In the genomic region with DNA sequence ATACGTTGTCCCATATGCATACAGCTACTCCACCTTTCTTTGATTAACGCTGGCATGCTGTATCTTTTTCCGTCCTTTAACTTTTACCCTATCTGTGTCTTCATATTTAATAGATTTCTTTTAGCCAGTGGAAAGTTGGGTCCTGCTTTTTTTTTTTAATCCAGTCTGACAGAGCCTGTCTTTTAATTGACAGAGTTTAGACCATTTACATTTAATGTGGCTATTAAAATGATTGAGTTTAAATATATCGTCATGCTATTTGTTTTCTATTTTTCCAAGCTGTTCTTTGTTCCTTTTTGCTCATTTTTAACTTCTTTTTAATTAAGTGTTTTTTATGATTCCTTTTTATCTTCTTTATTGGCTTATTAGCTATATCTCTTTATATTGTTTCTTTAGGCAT, we compare ENCODE assay signal across 29 cellular contexts.
"Had no signal": no experiment of that assay in that cellular context is flagged by ENCODE, and none has a peak within 500 bp of the region (broad histone marks: within the 10 kb centered on the region; RNA-seq: fewer than 3 reads in every experiment).

No MANE protein-coding gene starts in this region.

- H3K27me3 Mint-ChIP-seq: progenitor cell of endocrine pancreas had no signal

- H3K9me3 ChIP-seq: ovary, right lobe of liver, sigmoid colon, stomach, thoracic aorta, thyroid gland, upper lobe of left lung, vagina had no signal

- H3K4me2 ChIP-seq: neural progenitor cell had no signal

- H3K4me3 ChIP-seq: neural progenitor cell, ovary, psoas muscle, right lobe of liver, sigmoid colon, stomach, thoracic aorta, thyroid gland, tibial nerve, upper lobe of left lung, vagina had no signal

- H3K36me3 ChIP-seq: neural progenitor cell, ovary, right lobe of liver, sigmoid colon, stomach, thoracic aorta, thyroid gland, tibial nerve, upper lobe of left lung, vagina had no signal

- H3K4me3 Mint-ChIP-seq: naive thymus-derived CD4-positive, alpha-beta T cell; natural killer cell; nephron; neural progenitor cell; stimulated activated memory B cell treated with anti-CD40 and anti-IgM and Interleukin-4, amounts not matched to agents 10 μg/mL and 1 μg/mL and 100 μg/mL, for 72 hours; stimulated activated naive CD8-positive, alpha-beta T cell treated with anti-CD3 and anti-CD28 coated beads, Interleukin-15, Interleukin-2, amounts not matched to agents 100 ng/mL and 50 ng/mL, for 24 hours had no signal

- DNase-seq: naive thymus-derived CD4-positive, alpha-beta T cell; natural killer cell; occipital lobe; ovary; posterior cingulate gyrus; psoas muscle; right cardiac atrium; right lobe of liver; sigmoid colon; small intestine; stimulated activated CD4-positive, alpha-beta T cell treated with anti-CD3 and anti-CD28 coated beads, Interleukin-15, amount 100 ng/mL, for 24 hours; stimulated activated CD4-positive, alpha-beta T cell treated with anti-CD3 and anti-CD28 coated beads, Interleukin-2, amount 100 ng/mL, for 24 hours; stimulated activated CD4-positive, alpha-beta T cell treated with anti-CD3 and anti-CD28 coated beads, Interleukin-2, amount 100 ng/mL, for 48 hours; stimulated activated CD4-positive, alpha-beta T cell treated with anti-CD3 and anti-CD28 coated beads, Interleukin-4, amount 100 ng/mL, for 24 hours; stimulated activated naive CD4-positive, alpha-beta T cell treated with Interleukin-2 at 50 U/mL for 16 hours; stomach; thyroid gland; trophoblast cell; upper lobe of left lung had no signal

- H3K4me1 ChIP-seq: parathyroid adenoma, psoas muscle, right lobe of liver, sigmoid colon, stomach, thyroid gland, tibial nerve, upper lobe of left lung, vagina had no signal

- FAIRE-seq: small intestine, urothelium cell line had no signal

- H3K27ac Mint-ChIP-seq: naive thymus-derived CD4-positive, alpha-beta T cell; natural killer cell; nephron; neural progenitor cell; progenitor cell of endocrine pancreas; stimulated activated memory B cell treated with anti-CD40 and anti-IgM and Interleukin-4, amounts not matched to agents 10 μg/mL and 1 μg/mL and 100 μg/mL, for 72 hours; stimulated activated naive CD8-positive, alpha-beta T cell treated with anti-CD3 and anti-CD28 coated beads, Interleukin-15, Interleukin-2, amounts not matched to agents 100 ng/mL and 50 ng/mL, for 24 hours had no signal

- ATAC-seq: naive thymus-derived CD4-positive, alpha-beta T cell; natural killer cell; psoas muscle; right cardiac atrium; right lobe of liver; stimulated activated memory B cell treated with anti-CD40 and anti-IgM and Interleukin-4, amounts not matched to agents 10 μg/mL and 1 μg/mL and 100 μg/mL, for 72 hours had no signal

- H3K9ac ChIP-seq: neural progenitor cell, parathyroid adenoma had no signal

- H3K27me3 ChIP-seq: neural progenitor cell, ovary, right lobe of liver, sigmoid colon, stomach, thyroid gland, tibial nerve, upper lobe of left lung, vagina had no signal

- H2AFZ ChIP-seq: neural progenitor cell, parathyroid adenoma had no signal

- H3K27ac ChIP-seq: neural progenitor cell, ovary, parathyroid adenoma, psoas muscle, right lobe of liver, sigmoid colon, stomach, thoracic aorta, thyroid gland, tibial nerve, upper lobe of left lung, vagina had no signal

- H3K4me1 Mint-ChIP-seq: naive thymus-derived CD4-positive, alpha-beta T cell; natural killer cell; nephron; neural progenitor cell; stimulated activated memory B cell treated with anti-CD40 and anti-IgM and Interleukin-4, amounts not matched to agents 10 μg/mL and 1 μg/mL and 100 μg/mL, for 72 hours had no signal

- H3K36me3 Mint-ChIP-seq: natural killer cell; stimulated activated memory B cell treated with anti-CD40 and anti-IgM and Interleukin-4, amounts not matched to agents 10 μg/mL and 1 μg/mL and 100 μg/mL, for 72 hours had no signal
